Comparison of ENCODE assay signal across 19 cellular contexts in genomic region chr2:88866756-88867155, GRCh38.
A peak's percentile ranks its signal among the peaks of the same experiment; 100 is the strongest.
DNase-seq lines count a peak whose midpoint lies in the region; ATAC-seq, FAIRE-seq and TF ChIP-seq lines count a peak whose summit lies in the region.
"Had no signal": no experiment of that assay in that cellular context is flagged by ENCODE, and none has a peak within 500 bp of the region (broad histone marks: within the 10 kb centered on the region; RNA-seq: fewer than 3 reads in every experiment).

No MANE protein-coding gene starts in this region.

- TF ChIP-seq RAD21 in K562 (CRISPR knock-in tag; conservative IDR thresholded peaks at IDR 0.05 in 1 of 2, IDR thresholded peaks at IDR 0.05 in 1 of 2): no peak

- H3K27ac Mint-ChIP-seq in activated CD4-positive, alpha-beta T cell treated with anti-CD3 and anti-CD28 coated beads for 36 hours: no peak overlapping the region
- H3K27ac Mint-ChIP-seq: activated T-cell treated with anti-CD3 and anti-CD28 coated beads, Interleukin-2, amount 50 U/mL, for 72 hours; natural killer cell; progenitor cell of endocrine pancreas had no signal

- H3K4me1 Mint-ChIP-seq in activated CD4-positive, alpha-beta T cell treated with anti-CD3 and anti-CD28 coated beads for 36 hours: peaks cover 11% of the 10 kb centered on the region

- H3K9me3 Mint-ChIP-seq in activated CD4-positive, alpha-beta T cell treated with anti-CD3 and anti-CD28 coated beads for 36 hours (ENCODE audit: low read depth): no peaks in the 10 kb centered on the region
- H3K9me3 Mint-ChIP-seq: activated T-cell treated with anti-CD3 and anti-CD28 coated beads, Interleukin-2, amount 50 U/mL, for 72 hours; natural killer cell had no signal

- in situ Hi-C loops in K562 (cut with MboI): no loop called here
- in situ Hi-C loops in gastrocnemius medialis (cut with MboI; ENCODE audit: low sequenced_read_pairs in 4 of 4): no loop called here

- H2AFZ ChIP-seq in K562 (ENCODE audit: low read depth, low read length): no peak overlapping the region

- POLR2A ChIA-PET in K562 (lab: Yijun Ruan, JAX): no interaction called here
- POLR2A ChIA-PET in activated CD4-positive, alpha-beta T cell treated with anti-CD3 and anti-CD28 coated beads for 36 hours (lab: Charles Lee): no interaction called here

- TF ChIP-seq CTCF in K562 (IDR thresholded peaks at IDR 0.05 in 2 of 3, conservative IDR thresholded peaks at IDR 0.05 in 1 of 3; ENCODE audit: insufficient read depth in 2 of 3, low read depth in 1 of 3, low read length in 3 of 3): no peak
- TF ChIP-seq CTCF in gastrocnemius medialis (IDR thresholded peaks at IDR 0.05 in 4 of 5, conservative IDR thresholded peaks at IDR 0.05 in 1 of 5): no peak

- no peaks in the 10 kb centered on the region for H3K79me2 ChIP-seq in K562 (ENCODE audit: control insufficient read depth, insufficient read depth, low read length)

- H3K27ac ChIP-seq in K562 (ENCODE audit: extremely low read depth, low read depth, low read length) (no peak overlapping the region), gastrocnemius medialis (no peak overlapping the region)

- intact Hi-C loops in K562 (cut with micrococcal nuclease) (no loop called here), gastrocnemius medialis (cut with DNase I; ENCODE audit: low total_unique reads) (no loop called here), Right ventricle myocardium superior (cut with DNase I) (no loop called here)
- intact Hi-C loops in activated CD4-positive, alpha-beta T cell treated with anti-CD3 and anti-CD28 coated beads for 36 hours (cut with DNase I, micrococcal nuclease): no loop called here

- no peak overlapping the region for H3K4me2 ChIP-seq in K562 (ENCODE audit: insufficient read depth, low read length)
- H3K4me2 ChIP-seq: smooth muscle cell had no signal

- no peaks in the 10 kb centered on the region for H3K9me1 ChIP-seq in K562 (ENCODE audit: control insufficient read depth, insufficient read depth, low read length)

- no peak overlapping the region for H3K9ac ChIP-seq in K562 (ENCODE audit: insufficient read depth in 1 of 2, low read depth in 2 of 2, low read length in 2 of 2)

- BruUV-seq in K562 (replicated peaks; lab: Mats Ljungman, UMichigan): no TSS peak

- ATAC-seq in K562 (no peak), gastrocnemius medialis (no peak), Right ventricle myocardium superior (ENCODE audit: poor library complexity) (no peak)
- ATAC-seq in activated CD4-positive, alpha-beta T cell treated with anti-CD3 and anti-CD28 coated beads for 36 hours: no peak
- ATAC-seq: activated T-cell treated with anti-CD3 and anti-CD28 coated beads, Interleukin-2, amount 50 U/mL, for 72 hours; natural killer cell had no signal

- DNase-seq in Ammon's horn (ENCODE audit: low spot score) (peak; percentile 52), GM19239 (ENCODE audit: insufficient read length, low spot score) (no peak), OCI-M1 (lab: John Stamatoyannopoulos, UW) (peak; percentile 89), K562 (ENCODE audit: extremely low read depth in 1 of 4, low spot score in 3 of 4) (peak in 1 of 4 experiments; percentile 3), gastrocnemius medialis (no peak), HK-2 (ENCODE audit: unreplicated experiment) (no peak), Right ventricle myocardium superior (no peak)
- no peak for DNase-seq in activated CD4-positive, alpha-beta T cell treated with anti-CD3 and anti-CD28 coated beads for 36 hours
- DNase-seq: activated CD4-positive, alpha-beta T cell treated with anti-CD3 and anti-CD28 coated beads, Interleukin-2, amount 50 U/mL, for 48 hours; activated T-cell treated with anti-CD3 and anti-CD28 coated beads, Interleukin-2, amount 50 U/mL, for 72 hours; amniotic stem cell; cerebellar nuclear complex; natural killer cell; NCI-H1694; NCI-H510A; stimulated activated naive CD4-positive, alpha-beta T cell treated with Interleukin-2 at 50 U/mL for 16 hours had no signal

- H3K36me3 Mint-ChIP-seq in activated CD4-positive, alpha-beta T cell treated with anti-CD3 and anti-CD28 coated beads for 36 hours (ENCODE audit: low read depth): no peaks in the 10 kb centered on the region
- H3K36me3 Mint-ChIP-seq: natural killer cell had no signal

- TF ChIP-seq POLR2A in K562 (conservative IDR thresholded peaks at IDR 0.05) (no peak), gastrocnemius medialis (IDR thresholded peaks at IDR 0.05) (no peak)

- H3K4me1 ChIP-seq in K562 (replicated peaks in 1 of 2; ENCODE audit: control insufficient read depth in 2 of 2, insufficient read depth in 2 of 2, low read length in 2 of 2): no peaks in the 10 kb centered on the region
- no peaks in the 10 kb centered on the region for H3K4me1 ChIP-seq in gastrocnemius medialis

- peaks cover 24% of the 10 kb centered on the region for H3K27me3 Mint-ChIP-seq in activated CD4-positive, alpha-beta T cell treated with anti-CD3 and anti-CD28 coated beads for 36 hours
- H3K27me3 Mint-ChIP-seq: progenitor cell of endocrine pancreas had no signal

- no peak overlapping the region for H3K4me3 ChIP-seq in K562
- H3K4me3 ChIP-seq in gastrocnemius medialis: no peak overlapping the region
- H3K4me3 ChIP-seq: smooth muscle cell had no signal

- H3K27me3 ChIP-seq in K562 (ENCODE audit: control insufficient read depth in 2 of 2, insufficient read depth in 2 of 2, low read length in 2 of 2) (peaks cover 4 to 9% of the 10 kb centered on the region in 2 experiments; a peak in 2 of 5 replicates), gastrocnemius medialis (no peaks in the 10 kb centered on the region)

- H3K9me3 ChIP-seq in K562 (replicated peaks; ENCODE audit: control insufficient read depth, insufficient read depth, low read depth, low read length) (no peaks in the 10 kb centered on the region), gastrocnemius medialis (no peaks in the 10 kb centered on the region)

- H3K36me3 ChIP-seq in K562 (ENCODE audit: control insufficient read depth, insufficient read depth, low read length): no peaks in the 10 kb centered on the region
- no peaks in the 10 kb centered on the region for H3K36me3 ChIP-seq in gastrocnemius medialis

- H3K4me3 Mint-ChIP-seq in activated CD4-positive, alpha-beta T cell treated with anti-CD3 and anti-CD28 coated beads for 36 hours: no peak overlapping the region
- H3K4me3 Mint-ChIP-seq: activated T-cell treated with anti-CD3 and anti-CD28 coated beads, Interleukin-2, amount 50 U/mL, for 72 hours; natural killer cell had no signal

- TF ChIP-seq EP300 in K562 (IDR thresholded peaks at IDR 0.05; ENCODE audit: low read length): no peak

- CTCF ChIA-PET in K562 (lab: Yijun Ruan, JAX; ENCODE audit: low intra/inter-chr PET ratio): no interaction called here
- CTCF ChIA-PET in activated CD4-positive, alpha-beta T cell treated with anti-CD3 and anti-CD28 coated beads for 36 hours (lab: Charles Lee): no interaction called here

- 2% methylated on average over 11 of the region's 11 CpGs for WGBS in K562 (ENCODE audit: insufficient coverage, low coverage, missing lambda C conversion rate)

- no peaks in the 10 kb centered on the region for H4K20me1 ChIP-seq in K562 (replicated peaks; ENCODE audit: control insufficient read depth, insufficient read depth, low read length)

- FAIRE-seq in GM19239 (lab: Jason Lieb, UNC) (peak; percentile 37), K562 (lab: Jason Lieb, UNC) (no peak)
- FAIRE-seq: urothelium cell line had no signal

TF ChIP-seq in K562, 482 proteins besides CTCF, POLR2A, EP300 and RAD21:
- TF ChIP-seq ZBTB11 (CRISPR knock-in tag; IDR thresholded peaks at IDR 0.05) (no peak), SPI1 (IDR thresholded peaks at IDR 0.05; ENCODE audit: borderline replicate concordance, low read depth, low read length) (peak; percentile 78; the same call in 1 of the 2 replicates)

Comparison
In these comparisons a context has a peak if more than half of its experiments do, and no peak if none do; other contexts are left out.
1. DNase-seq: peak in Ammon's horn (single experiment) and OCI-M1 (single experiment); none in GM19239 (single experiment), activated CD4-positive, alpha-beta T cell treated with anti-CD3 and anti-CD28 coated beads for 36 hours (single experiment), gastrocnemius medialis (0 of 2), HK-2 (single experiment) and Right ventricle myocardium superior (single experiment).